1 cellular context compared by ENCODE assay signal in the genomic region with DNA sequence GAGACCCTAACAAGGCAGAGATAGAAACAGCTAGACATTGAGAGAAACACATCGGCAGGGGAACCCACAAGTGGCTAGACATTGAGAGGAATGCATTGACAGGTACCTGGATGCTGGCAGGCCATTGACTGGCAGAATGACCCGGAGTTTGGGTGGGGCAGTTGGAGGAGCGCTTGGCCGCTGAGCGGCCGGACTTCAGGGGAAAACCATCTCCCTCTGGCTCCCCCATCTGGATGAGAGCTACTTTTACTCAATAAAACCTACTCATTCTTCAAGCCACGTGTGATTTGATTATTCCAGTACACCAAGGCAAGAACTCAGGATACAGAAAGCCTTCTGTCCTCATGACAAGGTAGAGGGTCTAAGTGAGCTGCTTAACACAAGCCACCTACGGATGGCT.
TF ChIP-seq lines count a peak whose summit lies in the region.

No MANE protein-coding gene starts in this region.

TF ChIP-seq in HepG2, 621 proteins besides CTCF, POLR2A, EP300 and RAD21 (continued from another document):
- TF ChIP-seq, protein P1, sequence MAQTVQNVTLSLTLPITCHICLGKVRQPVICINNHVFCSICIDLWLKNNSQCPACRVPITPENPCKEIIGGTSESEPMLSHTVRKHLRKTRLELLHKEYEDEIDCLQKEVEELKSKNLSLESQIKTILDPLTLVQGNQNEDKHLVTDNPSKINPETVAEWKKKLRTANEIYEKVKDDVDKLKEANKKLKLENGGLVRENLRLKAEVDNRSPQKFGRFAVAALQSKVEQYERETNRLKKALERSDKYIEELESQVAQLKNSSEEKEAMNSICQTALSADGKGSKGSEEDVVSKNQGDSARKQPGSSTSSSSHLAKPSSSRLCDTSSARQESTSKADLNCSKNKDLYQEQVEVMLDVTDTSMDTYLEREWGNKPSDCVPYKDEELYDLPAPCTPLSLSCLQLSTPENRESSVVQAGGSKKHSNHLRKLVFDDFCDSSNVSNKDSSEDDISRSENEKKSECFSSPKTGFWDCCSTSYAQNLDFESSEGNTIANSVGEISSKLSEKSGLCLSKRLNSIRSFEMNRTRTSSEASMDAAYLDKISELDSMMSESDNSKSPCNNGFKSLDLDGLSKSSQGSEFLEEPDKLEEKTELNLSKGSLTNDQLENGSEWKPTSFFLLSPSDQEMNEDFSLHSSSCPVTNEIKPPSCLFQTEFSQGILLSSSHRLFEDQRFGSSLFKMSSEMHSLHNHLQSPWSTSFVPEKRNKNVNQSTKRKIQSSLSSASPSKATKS (CRISPR knock-in tag; IDR thresholded peaks at IDR 0.05), result no peak
- TF ChIP-seq PITX1 (CRISPR knock-in tag; IDR thresholded peaks at IDR 0.05), result no peak
- no peak for TF ChIP-seq ZBTB38 (CRISPR knock-in tag; IDR thresholded peaks at IDR 0.05)
- TF ChIP-seq, protein P2, sequence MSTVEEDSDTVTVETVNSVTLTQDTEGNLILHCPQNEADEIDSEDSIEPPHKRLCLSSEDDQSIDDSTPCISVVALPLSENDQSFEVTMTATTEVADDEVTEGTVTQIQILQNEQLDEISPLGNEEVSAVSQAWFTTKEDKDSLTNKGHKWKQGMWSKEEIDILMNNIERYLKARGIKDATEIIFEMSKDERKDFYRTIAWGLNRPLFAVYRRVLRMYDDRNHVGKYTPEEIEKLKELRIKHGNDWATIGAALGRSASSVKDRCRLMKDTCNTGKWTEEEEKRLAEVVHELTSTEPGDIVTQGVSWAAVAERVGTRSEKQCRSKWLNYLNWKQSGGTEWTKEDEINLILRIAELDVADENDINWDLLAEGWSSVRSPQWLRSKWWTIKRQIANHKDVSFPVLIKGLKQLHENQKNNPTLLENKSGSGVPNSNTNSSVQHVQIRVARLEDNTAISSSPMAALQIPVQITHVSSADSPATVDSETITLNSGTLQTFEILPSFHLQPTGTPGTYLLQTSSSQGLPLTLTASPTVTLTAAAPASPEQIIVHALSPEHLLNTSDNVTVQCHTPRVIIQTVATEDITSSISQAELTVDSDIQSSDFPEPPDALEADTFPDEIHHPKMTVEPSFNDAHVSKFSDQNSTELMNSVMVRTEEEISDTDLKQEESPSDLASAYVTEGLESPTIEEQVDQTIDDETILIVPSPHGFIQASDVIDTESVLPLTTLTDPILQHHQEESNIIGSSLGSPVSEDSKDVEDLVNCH (CRISPR knock-in tag; IDR thresholded peaks at IDR 0.05), result no peak
- no peak for TF ChIP-seq JUN (CRISPR knock-in tag; IDR thresholded peaks at IDR 0.05)
- TF ChIP-seq ZNF224 (CRISPR knock-in tag; IDR thresholded peaks at IDR 0.05), result no peak
- no peak for TF ChIP-seq ZNF616 (CRISPR knock-in tag; IDR thresholded peaks at IDR 0.05; ENCODE audit: low read depth)
